ENCODE assay signal across 24 cellular contexts in the genomic region with DNA sequence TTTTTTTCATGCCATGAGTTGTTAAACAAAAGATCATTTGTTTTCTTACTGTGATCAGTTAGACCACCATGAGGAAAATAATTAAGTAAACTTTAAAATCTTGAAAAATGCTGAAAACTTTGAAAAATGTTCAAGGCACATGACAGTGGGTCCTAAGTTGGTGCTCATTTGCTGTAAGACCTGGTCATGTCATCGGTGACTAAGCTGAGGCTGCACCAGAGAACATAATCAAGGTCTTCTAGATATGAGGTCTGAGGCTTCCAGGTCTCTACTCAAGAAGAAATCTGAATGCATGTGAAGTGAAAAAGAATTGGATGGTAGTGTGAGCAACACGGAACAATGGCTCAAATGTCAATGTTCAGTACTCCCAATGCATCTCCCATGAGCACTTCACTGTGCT.
"Had no signal": no experiment of that assay in that cellular context is flagged by ENCODE, and none has a peak within 500 bp of the region (broad histone marks: within the 10 kb centered on the region; RNA-seq: fewer than 3 reads in every experiment).

No MANE protein-coding gene starts in this region.

- H3K36me3 ChIP-seq: gastrocnemius medialis, sigmoid colon, tibial artery had no signal

- H3K27ac Mint-ChIP-seq: naive thymus-derived CD8-positive, alpha-beta T cell; type B pancreatic cell had no signal

- H3K4me3 ChIP-seq: coronary artery, gastrocnemius medialis, left lung, psoas muscle, sigmoid colon, testis, tibial artery had no signal

- ATAC-seq: gastrocnemius medialis; left cardiac atrium; left lung; naive thymus-derived CD8-positive, alpha-beta T cell; psoas muscle; right cardiac atrium; stimulated activated effector memory CD8-positive, alpha-beta T cell treated with anti-CD3 and anti-CD28 coated beads, Interleukin-12 subunit alpha, Interleukin-12 subunit beta, amount 100 ng/mL, for 72 hours; stimulated activated naive CD8-positive, alpha-beta T cell treated with anti-CD3 and anti-CD28 coated beads, Interleukin-15, Interleukin-2, amounts not matched to agents 100 U/mL and 50 U/mL, for 24 hours had no signal

- H3K9me3 ChIP-seq: gastrocnemius medialis, left lung, psoas muscle, sigmoid colon, testis, tibial artery had no signal

- H3K4me1 Mint-ChIP-seq: stimulated activated effector memory CD8-positive, alpha-beta T cell treated with anti-CD3 and anti-CD28 coated beads, Interleukin-12 subunit alpha, Interleukin-12 subunit beta, amount 100 ng/mL, for 72 hours had no signal

- FAIRE-seq: islet of Langerhans, urothelium cell line had no signal

- H3K27ac ChIP-seq: coronary artery, gastrocnemius medialis, left lung, psoas muscle, sigmoid colon, testis, tibial artery had no signal

- H3K9me3 Mint-ChIP-seq: naive thymus-derived CD8-positive, alpha-beta T cell; nephron progenitor cell; stimulated activated effector memory CD8-positive, alpha-beta T cell treated with anti-CD3 and anti-CD28 coated beads, Interleukin-12 subunit alpha, Interleukin-12 subunit beta, amount 100 ng/mL, for 72 hours; type B pancreatic cell had no signal

- H3K4me3 Mint-ChIP-seq: naive thymus-derived CD8-positive, alpha-beta T cell; nephron progenitor cell; stimulated activated effector memory CD8-positive, alpha-beta T cell treated with anti-CD3 and anti-CD28 coated beads, Interleukin-12 subunit alpha, Interleukin-12 subunit beta, amount 100 ng/mL, for 72 hours; type B pancreatic cell had no signal

- H3K27me3 ChIP-seq: gastrocnemius medialis, sigmoid colon, testis, tibial artery had no signal

- H3K27me3 Mint-ChIP-seq: type B pancreatic cell had no signal

- DNase-seq: dermis blood vessel endothelial cell; effector memory CD4-positive, alpha-beta T cell; gastrocnemius medialis; head of caudate nucleus; left cardiac atrium; left lung; mesendoderm; naive thymus-derived CD8-positive, alpha-beta T cell; nephron progenitor cell; nucleus accumbens; psoas muscle; right cardiac atrium; sigmoid colon; stimulated activated CD4-positive, alpha-beta T cell treated with anti-CD3 and anti-CD28 coated beads, Interleukin-2, amount 100 ng/mL, for 24 hours; stimulated activated CD4-positive, alpha-beta T cell treated with anti-CD3 and anti-CD28 coated beads, Interleukin-4, amount 100 ng/mL, for 24 hours; stimulated activated naive CD8-positive, alpha-beta T cell treated with anti-CD3 and anti-CD28 coated beads, Interleukin-15, Interleukin-2, amounts not matched to agents 100 U/mL and 50 U/mL, for 24 hours; substantia nigra; testis; tibial artery had no signal
